20 cellular contexts compared by ENCODE assay signal in genomic region chr4:18981234-18981615, GRCh38.
"Had no signal": no experiment of that assay in that cellular context is flagged by ENCODE, and none has a peak within 500 bp of the region (broad histone marks: within the 10 kb centered on the region; RNA-seq: fewer than 3 reads in every experiment).

No MANE protein-coding gene starts in this region.

- H3K36me3 Mint-ChIP-seq: activated naive CD8-positive, alpha-beta T cell treated with anti-CD3 and anti-CD28 coated beads for 36 hours; naive thymus-derived CD4-positive, alpha-beta T cell had no signal

- H3K9me3 ChIP-seq: body of pancreas, gastrocnemius medialis, heart left ventricle, mucosa of descending colon, ovary, sigmoid colon, thoracic aorta, upper lobe of right lung had no signal

- H3K27ac ChIP-seq: body of pancreas, gastrocnemius medialis, heart left ventricle, left lung, ovary, sigmoid colon, spleen, thoracic aorta, upper lobe of right lung had no signal

- H3K4me1 Mint-ChIP-seq: activated naive CD8-positive, alpha-beta T cell treated with anti-CD3 and anti-CD28 coated beads for 36 hours; naive thymus-derived CD4-positive, alpha-beta T cell; stimulated activated naive CD8-positive, alpha-beta T cell treated with anti-CD3 and anti-CD28 coated beads, Interleukin-15, amount 100 ng/mL, for 72 hours had no signal

- DNase-seq: activated CD4-positive, alpha-beta T cell treated with anti-CD3 and anti-CD28 coated beads, Interleukin-2, amount 50 U/mL, for 1 hour; activated naive CD8-positive, alpha-beta T cell treated with anti-CD3 and anti-CD28 coated beads for 36 hours; amygdala; body of pancreas; cortex of kidney; effector memory CD4-positive, alpha-beta T cell; gastrocnemius medialis; heart left ventricle; left lung; mucosa of descending colon; naive thymus-derived CD4-positive, alpha-beta T cell; ovary; sigmoid colon; spleen; stimulated activated naive CD8-positive, alpha-beta T cell treated with anti-CD3 and anti-CD28 coated beads, Interleukin-15, amount 100 ng/mL, for 72 hours; T-helper 9 cell; upper lobe of right lung had no signal

- H3K4me1 ChIP-seq: body of pancreas, gastrocnemius medialis, heart left ventricle, left lung, sigmoid colon, spleen, upper lobe of right lung had no signal

- ATAC-seq: activated CD4-positive, CD25-positive, alpha-beta regulatory T cell treated with anti-CD3 and anti-CD28 coated beads, Interleukin-2, amount 50 U/mL, for 24 hours; body of pancreas; gastrocnemius medialis; heart left ventricle; left lung; mucosa of descending colon; naive thymus-derived CD4-positive, alpha-beta T cell; stimulated activated naive CD8-positive, alpha-beta T cell treated with anti-CD3 and anti-CD28 coated beads, Interleukin-15, amount 100 ng/mL, for 72 hours; upper lobe of right lung had no signal

- H3K27me3 Mint-ChIP-seq: activated naive CD8-positive, alpha-beta T cell treated with anti-CD3 and anti-CD28 coated beads for 36 hours; naive thymus-derived CD4-positive, alpha-beta T cell; stimulated activated naive CD8-positive, alpha-beta T cell treated with anti-CD3 and anti-CD28 coated beads, Interleukin-15, amount 100 ng/mL, for 72 hours had no signal

- H3K27ac Mint-ChIP-seq: activated naive CD8-positive, alpha-beta T cell treated with anti-CD3 and anti-CD28 coated beads for 36 hours; activated T-helper 1 cell treated with anti-CD3 and anti-CD28 coated beads, Interleukin-12 subunit alpha, Interleukin-12 subunit beta, Interleukin-2, Interleukin-4 antibody, amounts not matched to agents 30 ng/mL and 10 ng/mL and 1 ng/mL, durations not matched to agents 14 hours and 24 hours and 36 hours; naive thymus-derived CD4-positive, alpha-beta T cell; stimulated activated naive CD8-positive, alpha-beta T cell treated with anti-CD3 and anti-CD28 coated beads, Interleukin-15, amount 100 ng/mL, for 72 hours had no signal

- H3K4me3 ChIP-seq: body of pancreas, gastrocnemius medialis, heart left ventricle, left lung, mucosa of descending colon, ovary, sigmoid colon, spleen, thoracic aorta, upper lobe of right lung had no signal

- H3K4me3 Mint-ChIP-seq: activated naive CD8-positive, alpha-beta T cell treated with anti-CD3 and anti-CD28 coated beads for 36 hours; activated T-helper 1 cell treated with anti-CD3 and anti-CD28 coated beads, Interleukin-12 subunit alpha, Interleukin-12 subunit beta, Interleukin-2, Interleukin-4 antibody, amounts not matched to agents 30 ng/mL and 10 ng/mL and 1 ng/mL, durations not matched to agents 14 hours and 24 hours and 36 hours; naive thymus-derived CD4-positive, alpha-beta T cell; stimulated activated naive CD8-positive, alpha-beta T cell treated with anti-CD3 and anti-CD28 coated beads, Interleukin-15, amount 100 ng/mL, for 72 hours had no signal

- H3K27me3 ChIP-seq: body of pancreas, gastrocnemius medialis, heart left ventricle, left lung, ovary, sigmoid colon, spleen, upper lobe of right lung had no signal

- H3K36me3 ChIP-seq: gastrocnemius medialis, heart left ventricle, left lung, ovary, sigmoid colon, spleen, thoracic aorta, upper lobe of right lung had no signal
